ENCODE assay signal across 15 cellular contexts in the genomic region with DNA sequence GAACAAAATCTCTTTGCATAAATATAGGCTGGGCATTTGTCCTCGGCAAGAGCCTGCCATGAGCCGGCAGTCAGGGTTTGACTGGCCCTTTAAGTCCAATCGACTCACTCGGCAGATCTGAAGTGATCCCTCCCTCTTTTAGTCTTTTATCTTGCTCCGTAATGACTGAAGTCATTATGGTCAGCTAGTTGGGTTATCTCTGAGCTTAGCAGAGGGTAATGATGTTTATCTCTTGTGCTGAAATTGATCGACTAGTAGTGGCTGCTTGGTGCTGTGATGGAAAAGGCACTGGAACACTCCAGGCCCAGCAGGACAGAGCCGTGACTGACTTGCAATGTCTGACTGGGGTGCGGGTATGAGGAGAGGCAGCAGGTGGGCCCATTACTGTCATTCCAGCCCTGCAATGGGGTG. TPM values are rescaled to one million over a fixed set of nuclear protein-coding genes. Genes with fewer than 3 reads are reported as not detected.
"Had no signal": no experiment of that assay in that cellular context is flagged by ENCODE, and none has a peak within 500 bp of the region (broad histone marks: within the 10 kb centered on the region; RNA-seq: fewer than 3 reads in every experiment).

No MANE protein-coding gene starts in this region.

- H3K4me3 Mint-ChIP-seq: activated CD4-positive, alpha-beta memory T cell treated with anti-CD3 and anti-CD28 coated beads for 36 hours; activated naive CD4-positive, alpha-beta T cell treated with anti-CD3 and anti-CD28 coated beads, Interleukin-2, amount 10 ng/mL, durations not matched to agents 7 days and 5 days; activated T-helper 1 cell treated with anti-CD3 and anti-CD28 coated beads, Interleukin-12 subunit alpha, Interleukin-12 subunit beta, Interleukin-2, Interleukin-4 antibody, amounts not matched to agents 30 ng/mL and 10 ng/mL and 1 ng/mL, durations not matched to agents 14 hours and 24 hours and 36 hours; stimulated activated naive B cell treated with anti-CD40 and anti-IgM and Interleukin-4, amounts not matched to agents 10 μg/mL and 1 μg/mL and 100 μg/mL, for 72 hours had no signal

- H3K4me3 ChIP-seq: adrenal gland, coronary artery, heart right ventricle, tibial nerve had no signal

- H3K36me3 Mint-ChIP-seq: activated CD4-positive, alpha-beta memory T cell treated with anti-CD3 and anti-CD28 coated beads for 36 hours; activated naive CD4-positive, alpha-beta T cell treated with anti-CD3 and anti-CD28 coated beads, Interleukin-2, amount 10 ng/mL, durations not matched to agents 7 days and 5 days; stimulated activated naive B cell treated with anti-CD40 and anti-IgM and Interleukin-4, amounts not matched to agents 10 μg/mL and 1 μg/mL and 100 μg/mL, for 72 hours had no signal

- H3K9me3 ChIP-seq: adrenal gland, heart right ventricle, tibial nerve had no signal

- H3K27me3 ChIP-seq: adrenal gland, tibial nerve had no signal

- H3K9me3 Mint-ChIP-seq: activated CD4-positive, alpha-beta memory T cell treated with anti-CD3 and anti-CD28 coated beads for 36 hours; activated naive CD4-positive, alpha-beta T cell treated with anti-CD3 and anti-CD28 coated beads, Interleukin-2, amount 10 ng/mL, durations not matched to agents 7 days and 5 days; activated T-helper 1 cell treated with anti-CD3 and anti-CD28 coated beads, Interleukin-12 subunit alpha, Interleukin-12 subunit beta, Interleukin-2, Interleukin-4 antibody, amounts not matched to agents 30 ng/mL and 10 ng/mL and 1 ng/mL, durations not matched to agents 14 hours and 24 hours and 36 hours; stimulated activated naive B cell treated with anti-CD40 and anti-IgM and Interleukin-4, amounts not matched to agents 10 μg/mL and 1 μg/mL and 100 μg/mL, for 72 hours had no signal

- H3K27ac Mint-ChIP-seq: activated CD4-positive, alpha-beta memory T cell treated with anti-CD3 and anti-CD28 coated beads for 36 hours; activated naive CD4-positive, alpha-beta T cell treated with anti-CD3 and anti-CD28 coated beads, Interleukin-2, amount 10 ng/mL, durations not matched to agents 7 days and 5 days; activated T-helper 1 cell treated with anti-CD3 and anti-CD28 coated beads, Interleukin-12 subunit alpha, Interleukin-12 subunit beta, Interleukin-2, Interleukin-4 antibody, amounts not matched to agents 30 ng/mL and 10 ng/mL and 1 ng/mL, durations not matched to agents 14 hours and 24 hours and 36 hours; stimulated activated naive B cell treated with anti-CD40 and anti-IgM and Interleukin-4, amounts not matched to agents 10 μg/mL and 1 μg/mL and 100 μg/mL, for 72 hours had no signal

- H3K36me3 ChIP-seq: adrenal gland, heart right ventricle, tibial nerve had no signal

- H3K4me1 Mint-ChIP-seq: activated naive CD4-positive, alpha-beta T cell treated with anti-CD3 and anti-CD28 coated beads, Interleukin-2, amount 10 ng/mL, durations not matched to agents 7 days and 5 days; stimulated activated naive B cell treated with anti-CD40 and anti-IgM and Interleukin-4, amounts not matched to agents 10 μg/mL and 1 μg/mL and 100 μg/mL, for 72 hours had no signal

- H3K27ac ChIP-seq: adrenal gland, coronary artery, heart right ventricle, tibial nerve had no signal

- ATAC-seq: heart right ventricle; right cardiac atrium; stimulated activated naive B cell treated with anti-CD40 and anti-IgM and Interleukin-4, amounts not matched to agents 10 μg/mL and 1 μg/mL and 100 μg/mL, for 72 hours had no signal

- DNase-seq: activated CD4-positive, alpha-beta memory T cell treated with anti-CD3 and anti-CD28 coated beads for 36 hours; activated CD8-positive, alpha-beta memory T cell treated with anti-CD3 and anti-CD28 coated beads, Interleukin-2, amount 50 U/mL, for 4 hours; activated naive CD4-positive, alpha-beta T cell treated with anti-CD3 and anti-CD28 coated beads, Interleukin-2, amount 10 ng/mL, durations not matched to agents 7 days and 5 days; adrenal gland; central memory CD4-positive, alpha-beta T cell; effector CD4-positive, alpha-beta T cell; heart right ventricle; posterior cingulate gyrus; right cardiac atrium; stimulated activated CD4-positive, alpha-beta T cell treated with anti-CD3 and anti-CD28 coated beads, Interleukin-1b, Interleukin-23, amount 100 ng/mL, for 48 hours; stimulated activated naive B cell treated with anti-CD40 and anti-IgM and Interleukin-4, amounts not matched to agents 10 μg/mL and 1 μg/mL and 100 μg/mL, for 72 hours; SW 1271 had no signal

RNA-seq across cellular contexts. Expression of a gene that starts 0.5 kb away (rescaled TPM):
- total RNA-seq: activated CD4-positive, alpha-beta memory T cell treated with anti-CD3 and anti-CD28 coated beads for 36 hours; activated T-helper 1 cell treated with anti-CD3 and anti-CD28 coated beads, Interleukin-12 subunit alpha, Interleukin-12 subunit beta, Interleukin-2, Interleukin-4 antibody, amounts not matched to agents 30 ng/mL and 10 ng/mL and 1 ng/mL, durations not matched to agents 14 hours and 24 hours and 36 hours had no signal
